9 cellular contexts compared by ENCODE assay signal in genomic region chr3:43001094-43001553, GRCh38. TPM values are rescaled to one million over a fixed set of nuclear protein-coding genes. Genes with fewer than 3 reads are reported as not detected.
DNase-seq lines count a peak whose midpoint lies in the region; ATAC-seq and TF ChIP-seq lines count a peak whose summit lies in the region.
"Had no signal": no experiment of that assay in that cellular context is flagged by ENCODE, and none has a peak within 500 bp of the region (broad histone marks: within the 10 kb centered on the region; RNA-seq: fewer than 3 reads in every experiment).

No MANE protein-coding gene starts in this region.

- peak overlapping the region; percentile 42 for H3K4me2 ChIP-seq in GM23248 (ENCODE audit: unreplicated experiment)

- DNase-seq in GM23248 (peak; percentile 93), left colon (peak; percentile 37 to 78), sigmoid colon (peak; percentile 97), NCI-H526 treated with DMSO at 0.1 percent for 48 hours (lab: John Stamatoyannopoulos, UW) (no peak)
- DNase-seq in CD8-positive, alpha-beta memory T cell = no peak
- no peak for DNase-seq in activated naive CD4-positive, alpha-beta T cell treated with anti-CD3 and anti-CD28 coated beads for 36 hours
- DNase-seq: NCI-H146 had no signal

- H3K4me1 ChIP-seq in GM23248 (ENCODE audit: insufficient read depth) (peaks cover 34% of the 10 kb centered on the region), sigmoid colon (peaks cover 0 to 78% (median 56%) of the 10 kb centered on the region in 4 donors)
- no peaks in the 10 kb centered on the region for H3K4me1 ChIP-seq in CD8-positive, alpha-beta memory T cell (ENCODE audit: insufficient read depth, low read length)

- peak overlapping the region; percentile 53 for H2AFZ ChIP-seq in GM23248

- H3K4me3 ChIP-seq in GM23248 (peak overlapping the region; percentile 13; the same call in 1 of the 2 replicates), sigmoid colon (peak overlapping the region in 2 of 4 donors; percentile 16 to 23)
- H3K4me3 ChIP-seq in CD8-positive, alpha-beta memory T cell (ENCODE audit: low read length) = no peak overlapping the region

- POLR2A ChIA-PET in CD8-positive, alpha-beta memory T cell (lab: Charles Lee) = no interaction called here

- H3F3A ChIP-seq in GM23248 (ENCODE audit: insufficient read depth) = peaks cover 22% of the 10 kb centered on the region

- WGBS in GM23248 (ENCODE audit: low coverage in 1 of 2, low lambda C conversion rate in 2 of 2, missing lambda C conversion rate in 2 of 2), 2 experiments = 4 to 10% methylated on average over 8 of the region's 8 CpGs
- 73 to 77% methylated on average over 8 of the region's 8 CpGs for WGBS in sigmoid colon, 2 donors

- H3K27me3 ChIP-seq in GM23248 (replicated peaks; ENCODE audit: insufficient read depth) = no peaks in the 10 kb centered on the region
- no peaks in the 10 kb centered on the region for H3K27me3 ChIP-seq in sigmoid colon
- no peaks in the 10 kb centered on the region for H3K27me3 ChIP-seq in CD8-positive, alpha-beta memory T cell (ENCODE audit: insufficient read depth, low read length, poor library complexity, severe bottlenecking)

- no peak for TF ChIP-seq POLR2A in sigmoid colon (IDR thresholded peaks at IDR 0.05)

- peak overlapping the region; percentile 46 for H3K9ac ChIP-seq in GM23248

- peaks cover 0 to 8% (median 0%) of the 10 kb centered on the region in 3 donors for H3K4me1 Mint-ChIP-seq in CD8-positive, alpha-beta memory T cell
- H3K4me1 Mint-ChIP-seq in activated naive CD4-positive, alpha-beta T cell treated with anti-CD3 and anti-CD28 coated beads for 36 hours (ENCODE audit: low read depth) = peaks cover 22% of the 10 kb centered on the region

- no peaks in the 10 kb centered on the region for H4K20me1 ChIP-seq in GM23248 (ENCODE audit: insufficient read depth)

- no peak overlapping the region for H3K4me3 Mint-ChIP-seq in CD8-positive, alpha-beta memory T cell
- H3K4me3 Mint-ChIP-seq in activated naive CD4-positive, alpha-beta T cell treated with anti-CD3 and anti-CD28 coated beads for 36 hours = no peak overlapping the region

- peaks cover 0 to 4% (median 0%) of the 10 kb centered on the region in 3 donors for H3K36me3 Mint-ChIP-seq in CD8-positive, alpha-beta memory T cell
- H3K36me3 Mint-ChIP-seq in activated naive CD4-positive, alpha-beta T cell treated with anti-CD3 and anti-CD28 coated beads for 36 hours (ENCODE audit: low read depth) = no peaks in the 10 kb centered on the region

- ATAC-seq in left colon (peak; percentile 20), GM19455 (IDR thresholded peaks at IDR 0.05; ENCODE audit: unreplicated experiment) (no peak)

- H3K27ac Mint-ChIP-seq in CD8-positive, alpha-beta memory T cell = no peak overlapping the region
- no peak overlapping the region for H3K27ac Mint-ChIP-seq in activated naive CD4-positive, alpha-beta T cell treated with anti-CD3 and anti-CD28 coated beads for 36 hours

- CTCF ChIA-PET in CD8-positive, alpha-beta memory T cell (lab: Charles Lee) = no interaction called here
- CTCF ChIA-PET in activated naive CD4-positive, alpha-beta T cell treated with anti-CD3 and anti-CD28 coated beads for 36 hours (lab: Charles Lee) = interaction anchor here (0.6 to 1.6 kb wide), 3 partner anchors 11 to 40 kb away, joined by 3 to 4 read pairs (median 4); no protein-coding TSS in a partner anchor

- peaks cover 2 to 3% of the 10 kb centered on the region in 2 donors for H3K27me3 Mint-ChIP-seq in CD8-positive, alpha-beta memory T cell
- no peaks in the 10 kb centered on the region for H3K27me3 Mint-ChIP-seq in activated naive CD4-positive, alpha-beta T cell treated with anti-CD3 and anti-CD28 coated beads for 36 hours (ENCODE audit: low read depth)

- H3K27ac ChIP-seq in GM23248 = peak overlapping the region; percentile 65
- H3K27ac ChIP-seq in cingulate gyrus (ENCODE audit: low read depth, low read length) = peak overlapping the region; percentile 42
- peak overlapping the region; percentile 63 to 90 (median 88) for H3K27ac ChIP-seq in sigmoid colon
- H3K27ac ChIP-seq in CD8-positive, alpha-beta memory T cell (ENCODE audit: low read depth, low read length) = no peak overlapping the region

- intact Hi-C loops in left colon (cut with DNase I, micrococcal nuclease) = no loop called here
- intact Hi-C loops in sigmoid colon (cut with DNase I) = loop anchor here (2.0 to 5.0 kb wide), 2 partner anchors 39 to 104 kb away; no protein-coding TSS in a partner anchor
- intact Hi-C loops in activated naive CD4-positive, alpha-beta T cell treated with anti-CD3 and anti-CD28 coated beads for 36 hours (cut with micrococcal nuclease) = no loop called here

- no peaks in the 10 kb centered on the region for H3K9me3 Mint-ChIP-seq in CD8-positive, alpha-beta memory T cell
- no peaks in the 10 kb centered on the region for H3K9me3 Mint-ChIP-seq in activated naive CD4-positive, alpha-beta T cell treated with anti-CD3 and anti-CD28 coated beads for 36 hours

- TF ChIP-seq CTCF in sigmoid colon (IDR thresholded peaks at IDR 0.05) = no peak

- H3K36me3 ChIP-seq in GM23248 (ENCODE audit: low read depth) (no peaks in the 10 kb centered on the region), sigmoid colon (no peaks in the 10 kb centered on the region)
- H3K36me3 ChIP-seq in CD8-positive, alpha-beta memory T cell (ENCODE audit: insufficient read depth, low read length) = no peaks in the 10 kb centered on the region

- peak; percentile 55 to 95 (median 90) for TF ChIP-seq EP300 in sigmoid colon (IDR thresholded peaks at IDR 0.05)

- no peaks in the 10 kb centered on the region for H3K79me2 ChIP-seq in GM23248 (ENCODE audit: insufficient read depth)

- H3K9me2 ChIP-seq in GM23248 (ENCODE audit: insufficient read depth) = no peaks in the 10 kb centered on the region

- in situ Hi-C loops in GM23248 (cut with MboI) = no loop called here

- no peaks in the 10 kb centered on the region for H3K9me3 ChIP-seq in GM23248 (ENCODE audit: low read depth)
- H3K9me3 ChIP-seq in sigmoid colon = no peaks in the 10 kb centered on the region
- no peaks in the 10 kb centered on the region for H3K9me3 ChIP-seq in CD8-positive, alpha-beta memory T cell (ENCODE audit: low read length)

RNA-seq across cellular contexts. Expression of gene GASK1A, which starts 22.0 kb away (rescaled TPM):
- total RNA-seq in GM23248 (2014; rRNA removed; shearing (Covaris generic)) = 0.63 and 1.8 TPM in 2 replicates
- polyA plus RNA-seq in GM23248 (2016; fragmentation: Nextera tagmentation; extraction: Ambion mirVana) = 0.08 and 0.10 TPM in 2 replicates
- 1 to 10 TPM; 1.1 to 2.5 TPM for total RNA-seq in left colon
- total RNA-seq in sigmoid colon = 10 to 100 TPM in 3 of 4 donors, 1 to 10 TPM in 1; 8.1 to 32.7 (median 18.1) TPM
- polyA plus RNA-seq in sigmoid colon = 1 to 10 TPM in 2 of 3 donors, under 1 TPM in 1; 0.92 to 1.8 (median 1.2) TPM
- not detected for total RNA-seq in CD8-positive, alpha-beta memory T cell
- not detected for polyA plus RNA-seq in CD8-positive, alpha-beta memory T cell
- total RNA-seq in activated naive CD4-positive, alpha-beta T cell treated with anti-CD3 and anti-CD28 coated beads for 36 hours = not detected

Comparison
In these comparisons a context has a peak if more than half of its experiments do, and no peak if none do; other contexts are left out.
1. DNase-seq: peak in GM23248 (single experiment), left colon (2 of 2) and sigmoid colon (single experiment); none in CD8-positive, alpha-beta memory T cell (0 of 5), NCI-H526 treated with DMSO at 0.1 percent for 48 hours (single experiment) and activated naive CD4-positive, alpha-beta T cell treated with anti-CD3 and anti-CD28 coated beads for 36 hours (single experiment).